In genomic region chr19:51595190-51595589, GRCh38 we compare ENCODE assay signal across 12 cellular contexts. TPM values are rescaled to one million over a fixed set of nuclear protein-coding genes. Genes with fewer than 3 reads are reported as not detected.
DNase-seq lines count a peak whose midpoint lies in the region; ATAC-seq, FAIRE-seq and TF ChIP-seq lines count a peak whose summit lies in the region.
"Had no signal": no experiment of that assay in that cellular context is flagged by ENCODE, and none has a peak within 500 bp of the region (broad histone marks: within the 10 kb centered on the region; RNA-seq: fewer than 3 reads in every experiment).

No MANE protein-coding gene starts in this region.

- peaks cover 48% of the 10 kb centered on the region for H3K9me3 Mint-ChIP-seq in GM23338
- H3K9me3 Mint-ChIP-seq in activated naive CD8-positive, alpha-beta T cell treated with anti-CD3 and anti-CD28 coated beads, Interleukin-2, amount 10 ng/mL, durations not matched to agents 7 days and 5 days = peaks cover 2% of the 10 kb centered on the region

- ATAC-seq in A549 (no peak), GM23338 (no peak), lower lobe of right lung (no peak), HG02981 (IDR thresholded peaks at IDR 0.05; ENCODE audit: unreplicated experiment) (no peak), HG03439 (IDR thresholded peaks at IDR 0.05; ENCODE audit: unreplicated experiment) (no peak)
- ATAC-seq in activated naive CD8-positive, alpha-beta T cell treated with anti-CD3 and anti-CD28 coated beads, Interleukin-2, amount 10 ng/mL, durations not matched to agents 7 days and 5 days (ENCODE audit: low read depth) = no peak

- peaks cover 10% of the 10 kb centered on the region for H3K4me1 Mint-ChIP-seq in GM23338
- H3K4me1 Mint-ChIP-seq in activated naive CD8-positive, alpha-beta T cell treated with anti-CD3 and anti-CD28 coated beads, Interleukin-2, amount 10 ng/mL, durations not matched to agents 7 days and 5 days = peaks cover 9% of the 10 kb centered on the region

- no peak for TF ChIP-seq CTCF in A549 (IDR thresholded peaks at IDR 0.05)
- TF ChIP-seq CTCF in GM23338 (conservative IDR thresholded peaks at IDR 0.05; ENCODE audit: low read depth in 2 of 2) = no peak
- no peak for TF ChIP-seq CTCF in lower lobe of right lung (IDR thresholded peaks at IDR 0.05)
- no peak for TF ChIP-seq CTCF in adrenal gland (IDR thresholded peaks at IDR 0.05)

- H3K36me3 ChIP-seq in GM23338 (ENCODE audit: insufficient read depth) = no peaks in the 10 kb centered on the region
- no peaks in the 10 kb centered on the region for H3K36me3 ChIP-seq in lower lobe of right lung
- H3K36me3 ChIP-seq in adrenal gland (replicated peaks in 1 of 2) = no peaks in the 10 kb centered on the region

- H3K4me3 ChIP-seq in A549 = peak overlapping the region; percentile 68
- peak overlapping the region; percentile 83 for H3K4me3 ChIP-seq in GM23338
- H3K4me3 ChIP-seq in lower lobe of right lung = peak overlapping the region; percentile 79
- peak overlapping the region in 1 of 4 donors; percentile 71 for H3K4me3 ChIP-seq in adrenal gland

- POLR2A ChIA-PET in A549 (lab: Yijun Ruan, JAX) = interaction anchor here (1.5 kb wide), 1 partner anchor 24 kb away, joined by 6 read pairs; the partner anchor contains the start of gene ZNF175
- POLR2A ChIA-PET in activated naive CD8-positive, alpha-beta T cell treated with anti-CD3 and anti-CD28 coated beads, Interleukin-2, amount 10 ng/mL, durations not matched to agents 7 days and 5 days (lab: Charles Lee) = interaction anchor here (1.3 kb wide), 1 partner anchor 109 kb away, joined by 3 read pairs; no protein-coding TSS in a partner anchor

- 78% methylated on average over 5 of the region's 5 CpGs for WGBS in A549 (ENCODE audit: missing lambda C conversion rate)
- 88 to 91% (median 89%) methylated on average over 5 of the region's 5 CpGs for WGBS in adrenal gland, 4 donors

- CTCF ChIA-PET in A549 (lab: Yijun Ruan, JAX) = interaction anchor here (0.9 to 1.2 kb wide), 2 partner anchors 62 to 174 kb away, joined by 3 to 5 read pairs; no protein-coding TSS in a partner anchor

- H3K79me2 ChIP-seq in GM23338 (replicated peaks; ENCODE audit: insufficient read depth) = no peaks in the 10 kb centered on the region

- H3K27ac Mint-ChIP-seq in GM23338 = no peak overlapping the region
- no peak overlapping the region for H3K27ac Mint-ChIP-seq in activated naive CD8-positive, alpha-beta T cell treated with anti-CD3 and anti-CD28 coated beads, Interleukin-2, amount 10 ng/mL, durations not matched to agents 7 days and 5 days

- FAIRE-seq in A549 (lab: Jason Lieb, UNC) = no peak

- 0 out of 3 replicates have a peak, but pooled peaks cover 3% of the 10 kb centered on the region for H3K4me1 ChIP-seq in A549
- H3K4me1 ChIP-seq in GM23338 (ENCODE audit: insufficient read depth) = peaks cover 6% of the 10 kb centered on the region; the same call in 1 of the 2 replicates
- H3K4me1 ChIP-seq in lower lobe of right lung = peaks cover 16% of the 10 kb centered on the region
- H3K4me1 ChIP-seq in adrenal gland (replicated peaks in 1 of 2) = peaks cover 0 to 9% of the 10 kb centered on the region in 2 donors

- H3K9me3 ChIP-seq in A549 = peaks cover 55% of the 10 kb centered on the region
- no peaks in the 10 kb centered on the region for H3K9me3 ChIP-seq in lower lobe of right lung
- H3K9me3 ChIP-seq in adrenal gland (replicated peaks in 1 of 3) = no peaks in the 10 kb centered on the region

- no peaks in the 10 kb centered on the region for H3F3A ChIP-seq in GM23338 (replicated peaks; ENCODE audit: low read depth)

- H3K4me3 Mint-ChIP-seq in GM23338 = peak overlapping the region; percentile 91
- H3K4me3 Mint-ChIP-seq in activated naive CD8-positive, alpha-beta T cell treated with anti-CD3 and anti-CD28 coated beads, Interleukin-2, amount 10 ng/mL, durations not matched to agents 7 days and 5 days = peak overlapping the region; percentile 90

- no peak for TF ChIP-seq POLR2A in A549 (IDR thresholded peaks at IDR 0.05; ENCODE audit: low read length)
- TF ChIP-seq POLR2A in adrenal gland (IDR thresholded peaks at IDR 0.05) = no peak

- H3K36me3 Mint-ChIP-seq in GM23338 (ENCODE audit: low read depth) = peaks cover 4% of the 10 kb centered on the region; the same call in 1 of the 3 replicates
- peaks cover 2% of the 10 kb centered on the region for H3K36me3 Mint-ChIP-seq in activated naive CD8-positive, alpha-beta T cell treated with anti-CD3 and anti-CD28 coated beads, Interleukin-2, amount 10 ng/mL, durations not matched to agents 7 days and 5 days

- no peak for TF ChIP-seq RAD21 in A549 (conservative IDR thresholded peaks at IDR 0.05 in 1 of 2, IDR thresholded peaks at IDR 0.05 in 1 of 2)

- intact Hi-C loops in lower lobe of right lung (cut with DNase I) (no loop called here), adrenal gland (cut with DNase I) (no loop called here)

- H3K27ac ChIP-seq in A549 (no peak overlapping the region), GM23338 (ENCODE audit: low read depth) (no peak overlapping the region), lower lobe of right lung (no peak overlapping the region), adrenal gland (no peak overlapping the region)

- no peak for DNase-seq in A549 (ENCODE audit: low read depth in 1 of 2, low spot score in 1 of 2)
- no peak for DNase-seq in GM23338 (ENCODE audit: low spot score)
- DNase-seq in activated naive CD8-positive, alpha-beta T cell treated with anti-CD3 and anti-CD28 coated beads, Interleukin-2, amount 10 ng/mL, durations not matched to agents 7 days and 5 days = no peak
- DNase-seq in lower lobe of right lung = no peak
- no peak for DNase-seq in A172 (ENCODE audit: low spot score)
- DNase-seq in adrenal gland = no peak
- DNase-seq: activated CD4-positive, alpha-beta T cell treated with anti-CD3 and anti-CD28 coated beads, Interleukin-2, amount 50 U/mL, for 48 hours; DMS53; left ventricle myocardium superior had no signal

- no peaks in the 10 kb centered on the region for H4K20me1 ChIP-seq in GM23338 (replicated peaks; ENCODE audit: insufficient read depth)

- peaks cover 14% of the 10 kb centered on the region for H3K27me3 Mint-ChIP-seq in GM23338 (ENCODE audit: insufficient read depth, low read depth, poor library complexity)
- peaks cover 4% of the 10 kb centered on the region for H3K27me3 Mint-ChIP-seq in activated naive CD8-positive, alpha-beta T cell treated with anti-CD3 and anti-CD28 coated beads, Interleukin-2, amount 10 ng/mL, durations not matched to agents 7 days and 5 days

- TF ChIP-seq EP300 in A549 (IDR thresholded peaks at IDR 0.05) = no peak

- H3K4me2 ChIP-seq in A549 = peak overlapping the region; percentile 78
- H3K4me2 ChIP-seq in GM23338 = peak overlapping the region; percentile 85

- peaks cover 13% of the 10 kb centered on the region for H3K27me3 ChIP-seq in GM23338 (ENCODE audit: insufficient read depth)
- H3K27me3 ChIP-seq in lower lobe of right lung (ENCODE audit: low read depth) = no peaks in the 10 kb centered on the region
- peaks cover under 1% of the 10 kb centered on the region for H3K27me3 ChIP-seq in adrenal gland

- no peaks in the 10 kb centered on the region for H3K9me2 ChIP-seq in GM23338 (ENCODE audit: insufficient read depth)

- H2AFZ ChIP-seq in GM23338 = peak overlapping the region; percentile 100

TF ChIP-seq in GM23338, 12 proteins besides CTCF, POLR2A, EP300 and RAD21 (continues in another document):
- TF ChIP-seq EZH2 (IDR thresholded peaks at IDR 0.05; ENCODE audit: low read depth, unreplicated experiment) = no peak

RNA-seq across cellular contexts. Expression of gene ZNF175, which starts 24.1 kb away (rescaled TPM):
- polyA plus RNA-seq in A549 (2011; rRNA removed) (6.4 and 7.5 TPM in 2 replicates), A549 (2017; fragmentation: RNase III; extraction: RNeasy Plus Mini Kit Qiagen cat#74134 plus additional on column Dnase treatment) (2.9 to 3.8 TPM (median 3.3 TPM) in 3 replicates), GM23338 (2016; fragmentation: Nextera tagmentation; extraction: Ambion mirVana) (2.3 and 5.8 TPM in 2 replicates), adrenal gland (1 to 10 TPM; 2.1 to 6.5 (median 3.4) TPM)
- 1.3 and 1.7 TPM in 2 replicates for polyA plus RNA-seq in A549 (2012; cell fraction: cytosol; rRNA removed)
- polyA plus RNA-seq in A549 (2012; cell fraction: nucleus; rRNA removed) = 2.2 and 3.7 TPM in 2 replicates
- polyA minus RNA-seq in A549 (2011; rRNA and poly(A)+ RNA removed) = 7.5 and 7.7 TPM in 2 replicates
- total RNA-seq in GM23338 (2014; rRNA removed; shearing (Covaris generic)) = 6.3 and 7.4 TPM in 2 replicates
- total RNA-seq in activated naive CD8-positive, alpha-beta T cell treated with anti-CD3 and anti-CD28 coated beads, Interleukin-2, amount 10 ng/mL, durations not matched to agents 7 days and 5 days = 10 to 100 TPM in 1 of 2 experiments, 1 to 10 TPM in 1; 9.5 to 15.6 TPM
- total RNA-seq in lower lobe of right lung (17.1 TPM), adrenal gland (10 to 100 TPM in 4 of 8 donors, 1 to 10 TPM in 4; 2.5 to 14.5 (median 9.1) TPM)
- 0.72 and 0.96 TPM in 2 replicates for total RNA-seq in A172 (2014; rRNA removed; shearing (Covaris generic))

RNA-seq across cellular contexts. Expression of gene SIGLEC5, which starts 35.0 kb away (rescaled TPM):
- not detected in 2 replicates for polyA plus RNA-seq in A549 (2011; rRNA removed)
- not detected in 2 replicates for polyA plus RNA-seq in A549 (2012; cell fraction: cytosol; rRNA removed)
- polyA plus RNA-seq in A549 (2012; cell fraction: nucleus; rRNA removed) = not detected in 2 replicates
- polyA plus RNA-seq in A549 (2017; fragmentation: RNase III; extraction: RNeasy Plus Mini Kit Qiagen cat#74134 plus additional on column Dnase treatment) = not detected in 3 replicates
- polyA minus RNA-seq in A549 (2011; rRNA and poly(A)+ RNA removed) = not detected in 2 replicates
- not detected in 2 replicates for total RNA-seq in GM23338 (2014; rRNA removed; shearing (Covaris generic))
- polyA plus RNA-seq in GM23338 (2016; fragmentation: Nextera tagmentation; extraction: Ambion mirVana) = not detected in 2 replicates
- total RNA-seq in activated naive CD8-positive, alpha-beta T cell treated with anti-CD3 and anti-CD28 coated beads, Interleukin-2, amount 10 ng/mL, durations not matched to agents 7 days and 5 days = not detected
- total RNA-seq in lower lobe of right lung = 3.1 TPM
- not detected in 2 replicates for total RNA-seq in A172 (2014; rRNA removed; shearing (Covaris generic))
- 1 to 10 TPM in 1 of 8 donors, under 1 TPM in 3, not detected in 4; 0.36 to 3.0 (median 0.65) TPM for total RNA-seq in adrenal gland
- not detected for polyA plus RNA-seq in adrenal gland
- total RNA-seq: dermis microvascular lymphatic vessel endothelial cell had no signal

RNA-seq across cellular contexts. Expression of gene SIGLEC14, which starts 51.4 kb away (rescaled TPM):
- 0.03 TPM in 1 of 2 replicates, not detected in the other for polyA plus RNA-seq in A549 (2011; rRNA removed)
- 0.04 TPM in 1 of 2 replicates, not detected in the other for polyA plus RNA-seq in A549 (2012; cell fraction: cytosol; rRNA removed)
- 0.04 TPM in 2 replicates for polyA plus RNA-seq in A549 (2012; cell fraction: nucleus; rRNA removed)
- polyA plus RNA-seq in A549 (2017; fragmentation: RNase III; extraction: RNeasy Plus Mini Kit Qiagen cat#74134 plus additional on column Dnase treatment) = not detected in 3 replicates
- not detected in 2 replicates for polyA minus RNA-seq in A549 (2011; rRNA and poly(A)+ RNA removed)
- total RNA-seq in GM23338 (2014; rRNA removed; shearing (Covaris generic)) = not detected in 2 replicates
- polyA plus RNA-seq in GM23338 (2016; fragmentation: Nextera tagmentation; extraction: Ambion mirVana) = 0.10 TPM in 1 of 2 replicates, not detected in the other
- total RNA-seq in activated naive CD8-positive, alpha-beta T cell treated with anti-CD3 and anti-CD28 coated beads, Interleukin-2, amount 10 ng/mL, durations not matched to agents 7 days and 5 days = under 1 TPM; 0.33 to 0.57 TPM
- total RNA-seq in lower lobe of right lung = 20.3 TPM
- not detected in 2 replicates for total RNA-seq in A172 (2014; rRNA removed; shearing (Covaris generic))
- 10 to 100 TPM in 4 of 8 donors, 1 to 10 TPM in 2, under 1 TPM in 1, not detected in 1; 0.72 to 29.0 (median 13.3) TPM for total RNA-seq in adrenal gland
- 1 to 10 TPM; 1.2 to 3.6 (median 2.7) TPM for polyA plus RNA-seq in adrenal gland
- total RNA-seq: dermis microvascular lymphatic vessel endothelial cell had no signal
